Comparison of ENCODE assay signal across 8 cellular contexts in genomic region chr16:21598676-21599157, GRCh38. TPM values are rescaled to one million over a fixed set of nuclear protein-coding genes. Genes with fewer than 3 reads are reported as not detected.
DNase-seq lines count a peak whose midpoint lies in the region; ATAC-seq and TF ChIP-seq lines count a peak whose summit lies in the region.

No MANE protein-coding gene starts in this region.

- H3K4me3 Mint-ChIP-seq in T-cell: peak overlapping the region; percentile 85 to 87 (median 86)

- ATAC-seq in GM21717 (IDR thresholded peaks at IDR 0.05; ENCODE audit: unreplicated experiment): peak; percentile 1
- peak in 3 of 4 experiments; percentile 2 to 3 (median 2) for ATAC-seq in T-cell (replicated peaks in 1 of 4)
- ATAC-seq in mucosa of descending colon: peak; percentile 17
- no peak for ATAC-seq in HG02981 (IDR thresholded peaks at IDR 0.05; ENCODE audit: unreplicated experiment)
- ATAC-seq in GM18870 (IDR thresholded peaks at IDR 0.05; ENCODE audit: unreplicated experiment): no peak

- H3K4me1 ChIP-seq in endocrine pancreas (ENCODE audit: control insufficient read depth, insufficient read depth, low read length) (peaks cover 14% of the 10 kb centered on the region), mucosa of descending colon (ENCODE audit: low read depth) (peaks cover 10% of the 10 kb centered on the region)

- peak overlapping the region; percentile 79 for H3K9ac ChIP-seq in endocrine pancreas (ENCODE audit: control insufficient read depth, insufficient read depth, low read length)

- H3K4me3 ChIP-seq in endocrine pancreas (ENCODE audit: control insufficient read depth, insufficient read depth, low read length): peak overlapping the region; percentile 66
- H3K4me3 ChIP-seq in mucosa of descending colon: peak overlapping the region; percentile 88

- H3K9me3 ChIP-seq in endocrine pancreas (ENCODE audit: control insufficient read depth, low read length) (no peaks in the 10 kb centered on the region), mucosa of descending colon (no peaks in the 10 kb centered on the region)

- CTCF ChIA-PET in T-cell (lab: Charles Lee): interaction anchor here (0.6 to 1.8 kb wide), 2 partner anchors 58 to 59 kb away, joined by 7 to 8 read pairs; no protein-coding TSS in a partner anchor

- POLR2A ChIA-PET in T-cell (lab: Charles Lee): interaction anchor here in 1 of 2 donors (0.6 to 1.0 kb wide), 2 partner anchors 47 to 725 kb away, joined by 4 to 6 read pairs; no protein-coding TSS in a partner anchor

- peak overlapping the region; percentile 94 for H3K27ac Mint-ChIP-seq in T-cell

- no peaks in the 10 kb centered on the region for H3K27me3 Mint-ChIP-seq in T-cell

- H3K36me3 Mint-ChIP-seq in T-cell: peaks cover 2% of the 10 kb centered on the region

- intact Hi-C loops in mucosa of descending colon (cut with DNase I, micrococcal nuclease): no loop called here

- no peaks in the 10 kb centered on the region for H3K36me3 ChIP-seq in endocrine pancreas (ENCODE audit: control insufficient read depth, insufficient read depth, low read length)
- no peaks in the 10 kb centered on the region for H3K36me3 ChIP-seq in mucosa of descending colon (ENCODE audit: low read depth)

- no peak for TF ChIP-seq CTCF in mucosa of descending colon (IDR thresholded peaks at IDR 0.05)

- DNase-seq in AG08396 (ENCODE audit: low spot score): peak; percentile 11
- peak in 9 of 34 experiments; percentile 16 to 33 (median 23) for DNase-seq in T-cell
- peak in 1 of 3 donors; percentile 47 for DNase-seq in mucosa of descending colon
- DNase-seq in NCI-H1436 treated with DMSO at 0.1 percent for 48 hours (lab: John Stamatoyannopoulos, UW): no peak

- H3K9me3 Mint-ChIP-seq in T-cell: no peaks in the 10 kb centered on the region

- no peaks in the 10 kb centered on the region for H3K27me3 ChIP-seq in endocrine pancreas (ENCODE audit: control insufficient read depth, insufficient read depth, low read length)

- H3K4me1 Mint-ChIP-seq in T-cell: peaks cover 55 to 56% (median 55%) of the 10 kb centered on the region in 3 donors

RNA-seq across cellular contexts. Expression of gene METTL9, which starts 0.7 kb away (rescaled TPM):
- 10 to 100 TPM; 69.3 to 93.3 (median 75.5) TPM for total RNA-seq in T-cell
- 10 to 100 TPM; 60.8 to 76.5 (median 62.8) TPM for total RNA-seq in mucosa of descending colon

RNA-seq across cellular contexts. Expression of gene IGSF6, which starts 53.7 kb away (rescaled TPM):
- total RNA-seq in T-cell (under 1 TPM; 0.15 to 0.60 (median 0.28) TPM), mucosa of descending colon (1 to 10 TPM; 3.5 to 7.3 (median 4.6) TPM)

Comparison
In these comparisons a context has a peak if more than half of its experiments do, and no peak if none do; other contexts are left out.
1. ATAC-seq: peak in GM21717 (single experiment), T-cell (3 of 4) and mucosa of descending colon (single experiment); none in HG02981 (single experiment) and GM18870 (single experiment).